8 cellular contexts compared by ENCODE assay signal in genomic region chr3:120558784-120559227, GRCh38. TPM values are rescaled to one million over a fixed set of nuclear protein-coding genes. Genes with fewer than 3 reads are reported as not detected.
DNase-seq lines count a peak whose midpoint lies in the region; ATAC-seq and TF ChIP-seq lines count a peak whose summit lies in the region.

No MANE protein-coding gene starts in this region.

- H3K4me2 ChIP-seq in BLaER1: peak overlapping the region; percentile 82

- ATAC-seq in GM19328 (IDR thresholded peaks at IDR 0.05; ENCODE audit: unreplicated experiment) (peak; percentile 82), HG03460 (IDR thresholded peaks at IDR 0.05; ENCODE audit: unreplicated experiment) (peak; percentile 89)

- no peaks in the 10 kb centered on the region for H4K20me1 ChIP-seq in BLaER1

- TF ChIP-seq RAD21 in liver (IDR thresholded peaks at IDR 0.05): peak; percentile 92 to 95

- peak; percentile 98 for TF ChIP-seq CTCF in liver (IDR thresholded peaks at IDR 0.05; ENCODE audit: low read depth, low read length, missing input control)

- H3K9ac ChIP-seq in BLaER1 (peak overlapping the region; percentile 76), liver (ENCODE audit: low read depth in 1 of 2, low read length in 2 of 2) (peak overlapping the region; percentile 48 to 86)

- peak overlapping the region; percentile 64 for H3K4me3 ChIP-seq in BLaER1
- H3K4me3 ChIP-seq in liver (ENCODE audit: low read depth in 1 of 3, low read length in 3 of 3): peak overlapping the region; percentile 54 to 79 (median 75)

- under 1% methylated on average over 17 of the region's 17 CpGs for WGBS in liver

- H3K4me1 ChIP-seq in BLaER1 (peaks cover 29% of the 10 kb centered on the region), liver (ENCODE audit: control insufficient read depth in 4 of 4, insufficient read depth in 4 of 4, low read length in 3 of 4) (peaks cover 21 to 57% (median 47%) of the 10 kb centered on the region in 4 donors)

- H3K27ac ChIP-seq in BLaER1 (peak overlapping the region; percentile 77), liver (ENCODE audit: low read depth in 1 of 2, low read length in 2 of 2) (peak overlapping the region; percentile 52 to 61)

- H3K9me3 ChIP-seq in BLaER1 (no peaks in the 10 kb centered on the region), liver (ENCODE audit: control insufficient read depth in 4 of 4, low read length in 3 of 4) (no peaks in the 10 kb centered on the region)

- H3K36me3 ChIP-seq in BLaER1 (no peaks in the 10 kb centered on the region), liver (ENCODE audit: control insufficient read depth in 4 of 4, insufficient read depth in 3 of 4, low read depth in 1 of 4, low read length in 3 of 4) (no peaks in the 10 kb centered on the region)

- DNase-seq in NCI-H69 (lab: John Stamatoyannopoulos, UW) (peak; percentile 74), dermis blood vessel endothelial cell (peak; percentile 93)
- DNase-seq in activated CD4-positive, alpha-beta T cell treated with anti-CD3 and anti-CD28 coated beads, Interleukin-2, amount 50 U/mL, for 24 hours (ENCODE audit: low read depth in 1 of 2, low spot score in 1 of 2): peak; percentile 76 to 80
- peak; percentile 80 for DNase-seq in stimulated activated CD4-positive, alpha-beta T cell treated with anti-CD3 and anti-CD28 coated beads, Interleukin-4, amount 100 ng/mL, for 1 hour

- H3K27me3 ChIP-seq in BLaER1 (no peaks in the 10 kb centered on the region), liver (ENCODE audit: control insufficient read depth in 4 of 4, insufficient read depth in 4 of 4, low read length in 3 of 4) (no peaks in the 10 kb centered on the region)

TF ChIP-seq in liver, 16 proteins besides CTCF, POLR2A, EP300 and RAD21:
- TF ChIP-seq TAF1 (conservative IDR thresholded peaks at IDR 0.05) (no peak), FOXA2 (IDR thresholded peaks at IDR 0.05) (no peak), SP1 (IDR thresholded peaks at IDR 0.05) (peak; percentile 52), MAX (IDR thresholded peaks at IDR 0.05) (no peak), REST (IDR thresholded peaks at IDR 0.05) (no peak), HNF4A (conservative IDR thresholded peaks at IDR 0.05) (peak; percentile 25 to 28), HNF4G (IDR thresholded peaks at IDR 0.05) (no peak), YY1 (IDR thresholded peaks at IDR 0.05) (peak; percentile 61), ATF3 (IDR thresholded peaks at IDR 0.05) (no peak), GABPA (IDR thresholded peaks at IDR 0.05 in 1 of 2, conservative IDR thresholded peaks at IDR 0.05 in 1 of 2) (no peak), FOXA1 (IDR thresholded peaks at IDR 0.05) (no peak), ZBTB33 (IDR thresholded peaks at IDR 0.05) (no peak), RXRA (IDR thresholded peaks at IDR 0.05) (peak in 1 of 2 donors; percentile 41), NR2F2 (IDR thresholded peaks at IDR 0.05) (no peak), EGR1 (IDR thresholded peaks at IDR 0.05; ENCODE audit: low read depth in 2 of 2) (no peak), JUND (IDR thresholded peaks at IDR 0.05) (no peak)

RNA-seq across cellular contexts. Expression of gene NDUFB4, which starts 37.3 kb away (rescaled TPM):
- 21.3 and 52.5 TPM in 2 replicates for total RNA-seq in dermis blood vessel endothelial cell
- 10 to 100 TPM; 28.4 to 29.8 TPM for total RNA-seq in liver
- polyA plus RNA-seq in liver: 100 to 1,000 TPM; 124 to 269 TPM

Comparison
In these comparisons a context has a peak if more than half of its experiments do, and no peak if none do; other contexts are left out.
1. Peak in every context shown above with its lines: DNase-seq, ATAC-seq, H3K4me3 ChIP-seq and H3K27ac ChIP-seq.